17 cellular contexts compared by ENCODE assay signal in the genomic region with DNA sequence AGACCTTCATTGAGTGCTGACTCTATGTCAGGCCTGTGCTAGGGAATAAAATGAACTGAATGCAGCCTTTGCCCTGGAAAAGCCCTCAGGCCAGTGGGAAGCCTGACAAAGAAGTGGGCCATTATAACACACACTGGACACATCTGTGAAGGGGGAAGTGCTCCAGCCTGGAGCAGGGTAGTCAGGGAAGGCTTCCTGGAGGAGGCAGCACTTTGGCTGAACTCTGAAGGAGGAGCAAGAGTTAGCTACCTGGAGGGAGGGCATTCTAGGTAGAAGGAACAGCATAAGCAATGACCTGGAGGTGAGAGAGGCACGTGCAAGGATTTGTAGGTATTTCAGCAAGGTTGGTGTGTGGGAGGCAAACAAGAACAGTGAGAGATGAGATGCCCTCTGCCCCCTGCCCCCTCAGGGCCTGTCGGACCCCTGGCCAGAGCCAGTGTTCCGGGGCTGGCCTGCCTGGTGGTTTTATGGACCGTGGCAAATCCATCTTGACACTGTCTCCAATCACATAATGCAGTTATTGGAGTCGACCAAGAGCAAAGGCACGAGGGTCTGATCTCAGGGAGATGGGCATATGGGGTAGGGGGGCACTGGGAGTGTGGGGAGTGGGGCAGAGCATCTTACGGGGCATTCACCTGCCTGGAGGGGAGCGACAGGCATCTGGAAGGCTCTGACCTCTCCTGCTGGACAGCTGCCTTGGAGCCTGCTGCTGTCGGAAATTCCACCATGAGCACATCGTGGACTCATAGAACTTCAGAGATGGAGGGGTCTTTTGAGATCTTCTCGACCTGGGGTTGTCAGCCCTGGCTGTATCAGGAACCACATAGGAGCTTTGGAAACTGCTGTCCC. TPM values are rescaled to one million over a fixed set of nuclear protein-coding genes. Genes with fewer than 3 reads are reported as not detected.
DNase-seq lines count a peak whose midpoint lies in the region; ATAC-seq, FAIRE-seq and TF ChIP-seq lines count a peak whose summit lies in the region.
"Had no signal": no experiment of that assay in that cellular context is flagged by ENCODE, and none has a peak within 500 bp of the region (broad histone marks: within the 10 kb centered on the region; RNA-seq: fewer than 3 reads in every experiment).

No MANE protein-coding gene starts in this region.

- no peaks in the 10 kb centered on the region for H3K9me1 ChIP-seq in IMR-90 (ENCODE audit: insufficient read depth, low read length)

- H3K14ac ChIP-seq in IMR-90 (replicated peaks; ENCODE audit: low read depth, low read length) = no peak overlapping the region
- no peak overlapping the region for H3K14ac ChIP-seq in H1 (ENCODE audit: insufficient read length)

- no peaks in the 10 kb centered on the region for H3K79me2 ChIP-seq in H1 (ENCODE audit: control insufficient read depth in 1 of 2, insufficient read depth in 2 of 2, low read length in 2 of 2)

- CTCF ChIA-PET in Caco-2 (lab: Charles Lee) (interaction anchor here (1.4 kb wide), 1 partner anchor 9 kb away, joined by 4 read pairs; no protein-coding TSS in a partner anchor), IMR-90 (lab: Yijun Ruan, JAX) (no interaction called here), H1 (lab: Charles Lee; ENCODE audit: partially characterized antibody) (interaction anchor here (0.6 to 2.7 kb wide), 6 partner anchors 10 to 192 kb away, joined by 3 to 9 read pairs (median 4); no protein-coding TSS in a partner anchor)

- in situ Hi-C loops in IMR-90 (cut with MboI; ENCODE audit: low sequenced_read_pairs) = no loop called here

- H3K4me3 Mint-ChIP-seq in Caco-2 (ENCODE audit: unreplicated experiment) = peak overlapping the region; percentile 15

- H3K79me1 ChIP-seq in IMR-90 (ENCODE audit: low read depth in 1 of 2, low read length in 2 of 2) (no peaks in the 10 kb centered on the region), H1 (ENCODE audit: low read depth, low read length) (no peaks in the 10 kb centered on the region)

- TF ChIP-seq POLR2A in IMR-90 (IDR thresholded peaks at IDR 0.05; ENCODE audit: low read depth, low read length) (no peak), H1 (IDR thresholded peaks at IDR 0.05; ENCODE audit: control extremely low read depth in 1 of 2, low read depth in 2 of 2, low read length in 2 of 2) (no peak)

- no peak overlapping the region for H2BK15ac ChIP-seq in IMR-90 (ENCODE audit: low read depth, low read length)
- 0 out of 2 replicates have a peak overlapping the region, but pooled peaks have one; percentile 61 for H2BK15ac ChIP-seq in H1 (ENCODE audit: low read length)

- H3K27ac Mint-ChIP-seq in Caco-2 (ENCODE audit: unreplicated experiment) = peak overlapping the region; percentile 45

- H2BK5ac ChIP-seq in IMR-90 (ENCODE audit: low read depth, low read length, poor library complexity, severe bottlenecking) (no peak overlapping the region), H1 (ENCODE audit: low read depth, low read length) (no peak overlapping the region)

- H3K36me3 ChIP-seq in Caco-2 (ENCODE audit: control insufficient read depth, insufficient read depth, low read length) (no peaks in the 10 kb centered on the region), IMR-90 (ENCODE audit: control insufficient read depth, insufficient read depth, low read length) (no peaks in the 10 kb centered on the region), H1 (ENCODE audit: control insufficient read depth in 2 of 4, insufficient read depth in 4 of 4, low read length in 3 of 4) (no peaks in the 10 kb centered on the region)
- H3K36me3 ChIP-seq: BLaER1 treated with 17β-estradiol and CSF1 and Interleukin-3, amounts not matched to agents 10 nM and 100 nM had no signal

- H4K5ac ChIP-seq in IMR-90 (ENCODE audit: low read depth, low read length) = no peak overlapping the region
- H4K5ac ChIP-seq in H1 (ENCODE audit: insufficient read length, low read depth, low read length) = no peak overlapping the region

- H2AFZ ChIP-seq in IMR-90 (replicated peaks; ENCODE audit: low read length, poor library complexity) (no peak overlapping the region), H1 (ENCODE audit: low read length) (no peak overlapping the region)

- H3K9ac ChIP-seq in IMR-90 (ENCODE audit: low read depth, low read length) = no peak overlapping the region
- no peak overlapping the region for H3K9ac ChIP-seq in H1 (replicated peaks in 1 of 4; ENCODE audit: extremely low read depth in 1 of 4, low read depth in 3 of 4, low read length in 3 of 4)
- H3K9ac ChIP-seq: BLaER1 treated with 17β-estradiol and CSF1 and Interleukin-3, amounts not matched to agents 10 nM and 100 nM had no signal

- BruUV-seq in Caco-2 (replicated peaks; lab: Mats Ljungman, UMichigan) = no TSS peak
- BruUV-seq in IMR-90 (replicated peaks; lab: Mats Ljungman, UMichigan) = no TSS peak

- H3K36me3 Mint-ChIP-seq in Caco-2 (ENCODE audit: insufficient read depth, unreplicated experiment) = peaks cover 5% of the 10 kb centered on the region

- no peak overlapping the region for H3K23ac ChIP-seq in IMR-90 (ENCODE audit: low read depth, low read length)
- no peak overlapping the region for H3K23ac ChIP-seq in H1 (ENCODE audit: insufficient read length)

- TF ChIP-seq RAD21 in IMR-90 (IDR thresholded peaks at IDR 0.05; ENCODE audit: low read length) (no peak), H1 (IDR thresholded peaks at IDR 0.05 in 1 of 2, conservative IDR thresholded peaks at IDR 0.05 in 1 of 2; ENCODE audit: low read depth in 2 of 2, low read length in 2 of 2) (no peak)

- no peaks in the 10 kb centered on the region for H3K9me3 Mint-ChIP-seq in Caco-2 (ENCODE audit: unreplicated experiment)

- H3K18ac ChIP-seq in IMR-90 (ENCODE audit: low read depth, low read length) (no peak overlapping the region), H1 (ENCODE audit: extremely low read depth, low read length) (no peak overlapping the region)

- H2BK12ac ChIP-seq in H1 (ENCODE audit: low read depth, low read length) = no peak overlapping the region

- H3K9me3 ChIP-seq in Caco-2 (no peaks in the 10 kb centered on the region), IMR-90 (ENCODE audit: control insufficient read depth, insufficient read depth, low read length) (no peaks in the 10 kb centered on the region), H1 (ENCODE audit: insufficient read depth in 2 of 2, low read depth in 1 of 2, low read length in 1 of 2) (no peaks in the 10 kb centered on the region)
- H3K9me3 ChIP-seq: BLaER1 treated with 17β-estradiol and CSF1 and Interleukin-3, amounts not matched to agents 10 nM and 100 nM had no signal

- H3K4me1 ChIP-seq in Caco-2 (peaks cover 34% of the 10 kb centered on the region), IMR-90 (ENCODE audit: control insufficient read depth, insufficient read depth, low read length) (no peaks in the 10 kb centered on the region), H1 (replicated peaks in 1 of 4; ENCODE audit: control insufficient read depth in 3 of 4, insufficient read depth in 4 of 4, low read length in 3 of 4) (peaks cover 4 to 20% (median 11%) of the 10 kb centered on the region in 4 experiments)

- no peak overlapping the region for H3K4me3 ChIP-seq in Caco-2 (ENCODE audit: low read depth, low read length)
- H3K4me3 ChIP-seq in IMR-90 (ENCODE audit: insufficient read depth, low read depth, low read length) = no peak overlapping the region
- no peak overlapping the region for H3K4me3 ChIP-seq in H1 (ENCODE audit: extremely low read depth in 1 of 4, insufficient read depth in 2 of 4, low read depth in 3 of 4, low read length in 4 of 4)
- H3K4me3 ChIP-seq: BLaER1 treated with 17β-estradiol and CSF1 and Interleukin-3, amounts not matched to agents 10 nM and 100 nM had no signal

- no peak for TF ChIP-seq CTCF in Caco-2 (IDR thresholded peaks at IDR 0.05; ENCODE audit: insufficient read depth in 1 of 2, low read depth in 1 of 2, low read length in 1 of 2, severe bottlenecking in 1 of 2, unreplicated experiment in 1 of 2)
- TF ChIP-seq CTCF in IMR-90 (conservative IDR thresholded peaks at IDR 0.05; ENCODE audit: low read depth, low read length) = no peak
- TF ChIP-seq CTCF in H1 (IDR thresholded peaks at IDR 0.05; ENCODE audit: control extremely low read depth in 1 of 3, insufficient read depth in 1 of 3, low read depth in 1 of 3, low read length in 3 of 3) = no peak

- no peak overlapping the region for H4K91ac ChIP-seq in IMR-90 (ENCODE audit: insufficient read depth, low read depth, low read length)
- H4K91ac ChIP-seq in H1 (replicated peaks; ENCODE audit: insufficient read length, low read length) = no peak overlapping the region

- H3K23me2 ChIP-seq in H1 (ENCODE audit: low read depth, low read length) = peaks cover 9% of the 10 kb centered on the region; the same call in 1 of the 2 replicates

- no peaks in the 10 kb centered on the region for H3K27me3 Mint-ChIP-seq in Caco-2 (ENCODE audit: insufficient read depth, unreplicated experiment)

- POLR2A ChIA-PET in Caco-2 (lab: Charles Lee) = interaction anchor here (1.0 kb wide), 1 partner anchor 15 kb away, joined by 3 read pairs; no protein-coding TSS in a partner anchor
- POLR2A ChIA-PET in IMR-90 (lab: Charles Lee; ENCODE audit: unreplicated experiment) = no interaction called here
- POLR2A ChIA-PET in H1 (lab: Charles Lee; ENCODE audit: partially characterized antibody) = no interaction called here

- H3K4me1 Mint-ChIP-seq in Caco-2 (ENCODE audit: low read depth, unreplicated experiment) = peaks cover 22% of the 10 kb centered on the region

- no peak for FAIRE-seq in H1 (lab: Jason Lieb, UNC)
- FAIRE-seq: endometrium, GM12892 had no signal

- H2AK5ac ChIP-seq in IMR-90 (ENCODE audit: low read depth, low read length) = no peak overlapping the region
- 0 out of 2 replicates have a peak overlapping the region, but pooled peaks have one; percentile 24 for H2AK5ac ChIP-seq in H1 (ENCODE audit: low read depth, low read length)

- H3K4ac ChIP-seq in IMR-90 (ENCODE audit: low read depth, low read length) (no peak overlapping the region), H1 (replicated peaks; ENCODE audit: insufficient read length, low read depth, low read length) (no peak overlapping the region)

- H3K27me3 ChIP-seq in Caco-2 (replicated peaks; ENCODE audit: control insufficient read depth, insufficient read depth, low read length) (no peaks in the 10 kb centered on the region), IMR-90 (ENCODE audit: control insufficient read depth, insufficient read depth, low read length) (peaks cover 48% of the 10 kb centered on the region), H1 (replicated peaks in 1 of 4; ENCODE audit: control insufficient read depth in 3 of 4, extremely low read depth in 1 of 4, insufficient read depth in 3 of 4, low read length in 3 of 4) (peaks cover 3 to 31% (median 26%) of the 10 kb centered on the region in 4 experiments)

- H3K56ac ChIP-seq in IMR-90 (ENCODE audit: extremely low read depth, insufficient read depth, low read length) = no peak overlapping the region
- H3K56ac ChIP-seq in H1 (replicated peaks; ENCODE audit: insufficient read length, low read depth, low read length) = no peak overlapping the region

- H4K20me1 ChIP-seq in IMR-90 (ENCODE audit: insufficient read depth, low read length) (no peaks in the 10 kb centered on the region; the same call in 1 of the 2 replicates), H1 (replicated peaks in 1 of 2; ENCODE audit: control insufficient read depth in 1 of 2, insufficient read depth in 2 of 2, low read length in 2 of 2) (peaks cover 0 to 2% of the 10 kb centered on the region in 2 experiments)

- no peak overlapping the region for H3K27ac ChIP-seq in IMR-90 (ENCODE audit: insufficient read depth, low read length)
- H3K27ac ChIP-seq in H1 (ENCODE audit: low read depth, low read length) = no peak overlapping the region
- H3K27ac ChIP-seq: BLaER1 treated with 17β-estradiol and CSF1 and Interleukin-3, amounts not matched to agents 10 nM and 100 nM had no signal

- 56% methylated on average over 3 of the region's 11 CpGs; no CpG with 5 or more reads in 1 of the 2 experiments for WGBS in IMR-90 (ENCODE audit: extremely low coverage in 2 of 2, insufficient read length in 1 of 2), 2 experiments
- WGBS in H1 (ENCODE audit: extremely low coverage in 1 of 2, insufficient coverage in 1 of 2, insufficient read length in 1 of 2, insufficient replicate concordance in 2 of 2, low coverage in 1 of 2, low lambda C conversion rate in 2 of 2, missing lambda C conversion rate in 1 of 2), 2 experiments = 80% methylated on average over 11 of the region's 11 CpGs; no CpG with 5 or more reads in 1 of the 2 experiments

- dilution Hi-C loops in IMR-90 (cut with HindIII; ENCODE audit: low sequenced_read_pairs, unreplicated experiment) = no loop called here

- H2AK9ac ChIP-seq in IMR-90 (replicated peaks; ENCODE audit: low read depth, low read length, poor library complexity) = no peak overlapping the region

- TF ChIP-seq EP300 in H1 (IDR thresholded peaks at IDR 0.05; ENCODE audit: borderline replicate concordance in 1 of 2, low read depth in 2 of 2, low read length in 2 of 2) = no peak

- H3K4me2 ChIP-seq in IMR-90 (ENCODE audit: low read depth, low read length) (no peak overlapping the region), H1 (ENCODE audit: insufficient read depth in 1 of 2, low read depth in 2 of 2, low read length in 2 of 2) (no peak overlapping the region)
- H3K4me2 ChIP-seq: BLaER1 treated with 17β-estradiol and CSF1 and Interleukin-3, amounts not matched to agents 10 nM and 100 nM had no signal

- intact Hi-C loops in Caco-2 (cut with micrococcal nuclease; ENCODE audit: unreplicated experiment) (loop anchor here (1.0 kb wide), 1 partner anchor 15 kb away; no protein-coding TSS in a partner anchor), IMR-90 (cut with micrococcal nuclease) (loop anchor here (5.0 kb wide), 1 partner anchor 114 kb away; no protein-coding TSS in a partner anchor)

- H2BK120ac ChIP-seq in IMR-90 (ENCODE audit: low read depth, low read length) = no peak overlapping the region
- H2BK120ac ChIP-seq in H1 (replicated peaks; ENCODE audit: low read depth, low read length) = no peak overlapping the region

- DNase-seq in Caco-2 (no peak), IMR-90 (peak; percentile 58), H1 (ENCODE audit: low read depth in 1 of 2, low spot score in 2 of 2) (no peak), mucosa of gallbladder (ENCODE audit: low spot score) (peak; percentile 30), GM19240 (ENCODE audit: insufficient read length, low spot score) (no peak), MV-4-11 (lab: John Stamatoyannopoulos, UW) (no peak)
- DNase-seq: activated CD4-positive, CD25-positive, alpha-beta regulatory T cell; activated naive CD4-positive, alpha-beta T cell treated with Interleukin-2 at 50 U/mL for 16 hours; head of caudate nucleus; NCI-H1105 treated with DMSO at 0.1 percent for 48 hours; NCI-H446; SW 1271 had no signal

- no peak overlapping the region for H4K8ac ChIP-seq in IMR-90 (ENCODE audit: low read depth in 2 of 2, low read length in 2 of 2)
- H4K8ac ChIP-seq in H1 (ENCODE audit: extremely low read depth, insufficient read depth, low read length) = no peak overlapping the region

- no peak overlapping the region for H2BK20ac ChIP-seq in IMR-90 (ENCODE audit: low read depth, low read length)
- no peak overlapping the region for H2BK20ac ChIP-seq in H1 (ENCODE audit: low read length)

- no peak for ATAC-seq in IMR-90 (ENCODE audit: low read depth)
- ATAC-seq in GM19328 (IDR thresholded peaks at IDR 0.05; ENCODE audit: unreplicated experiment) = no peak
- no peak for ATAC-seq in HG03196 (IDR thresholded peaks at IDR 0.05; ENCODE audit: unreplicated experiment)

RNA-seq across cellular contexts. Expression of a gene that starts 2.7 kb away (rescaled TPM):
- total RNA-seq in Caco-2 (2022) (17.4 and 18.0 TPM in 2 replicates), IMR-90 (2012; rRNA removed) (under 0.01 TPM in 2 replicates), mucosa of gallbladder (11.0 TPM)
- polyA plus RNA-seq in IMR-90 (2012; rRNA removed) (0.32 and 0.43 TPM in 2 replicates), H1 (2011; rRNA removed) (0.94 and 1.6 TPM in 2 replicates)
- polyA plus RNA-seq in IMR-90 (2012; cell fraction: cytosol; rRNA removed) = 0.30 and 0.31 TPM in 2 replicates
- polyA plus RNA-seq in IMR-90 (2012; cell fraction: nucleus; rRNA removed; ENCODE audit: low replicate concordance) = 0.08 and 0.27 TPM in 2 replicates
- 1.1 and 1.5 TPM in 2 replicates for total RNA-seq in H1 (2021; fragmentation: NEBNext Ultra II Directional; extraction: Animal tissue kit (Norgen Biotek cat#: 25700))
- polyA plus RNA-seq in H1 (2011; cell fraction: cytosol; rRNA removed) = 0.85 TPM
- polyA plus RNA-seq in H1 (2011; cell fraction: nucleus; rRNA removed) = 0.93 TPM
- polyA plus RNA-seq in H1 (2012, experiment 1 of 2) = 0.81 to 1.1 TPM (median 0.88 TPM) in 4 replicates
- polyA plus RNA-seq in H1 (2012, experiment 2 of 2) = 0.91 TPM
- polyA plus RNA-seq in H1 (2013, experiment 1 of 2) = 1.1 TPM
- 1.1 TPM for polyA plus RNA-seq in H1 (2013, experiment 2 of 2)
- 0.61 and 0.95 TPM in 2 replicates for polyA minus RNA-seq in H1 (2011; rRNA and poly(A)+ RNA removed)
- polyA minus RNA-seq in H1 (2011; cell fraction: cytosol; rRNA and poly(A)+ RNA removed) = 1.9 TPM
- 2.7 TPM for polyA minus RNA-seq in H1 (2011; cell fraction: nucleus; rRNA and poly(A)+ RNA removed)

Comparison
In these comparisons a context has a peak if more than half of its experiments do, and no peak if none do; other contexts are left out.
1. DNase-seq: peak in IMR-90 (single experiment) and mucosa of gallbladder (single experiment); none in Caco-2 (0 of 2), H1 (0 of 2), GM19240 (single experiment) and MV-4-11 (single experiment).